In genomic region chr11:12005476-12005875, GRCh38 we compare ENCODE assay signal across 1 cellular context.
TF ChIP-seq lines count a peak whose summit lies in the region.

No MANE protein-coding gene starts in this region.

TF ChIP-seq in SK-N-SH, 30 proteins besides CTCF, POLR2A, EP300 and RAD21 (continued from another document):
- TF ChIP-seq JUND (IDR thresholded peaks at IDR 0.05) (no peak), SMC3 (IDR thresholded peaks at IDR 0.05; ENCODE audit: low read depth, low read length) (no peak), TAF1 (IDR thresholded peaks at IDR 0.05; ENCODE audit: borderline replicate concordance, low read depth, low read length) (no peak), RFX5 (IDR thresholded peaks at IDR 0.05; ENCODE audit: low read length) (no peak), TEAD4 (IDR thresholded peaks at IDR 0.05; ENCODE audit: borderline replicate concordance, insufficient read depth) (no peak), USF1 (IDR thresholded peaks at IDR 0.05; ENCODE audit: borderline replicate concordance, low read depth) (no peak), MEF2A (IDR thresholded peaks at IDR 0.05; ENCODE audit: borderline replicate concordance, low read depth) (no peak), POLR2AphosphoS5 (IDR thresholded peaks at IDR 0.05; ENCODE audit: low read depth, low read length) (no peak), RCOR1 (IDR thresholded peaks at IDR 0.05; ENCODE audit: low read length) (no peak)
TF ChIP-seq in SK-N-SH: peak in this region for 0.
